11 cellular contexts compared by ENCODE assay signal in the genomic region with DNA sequence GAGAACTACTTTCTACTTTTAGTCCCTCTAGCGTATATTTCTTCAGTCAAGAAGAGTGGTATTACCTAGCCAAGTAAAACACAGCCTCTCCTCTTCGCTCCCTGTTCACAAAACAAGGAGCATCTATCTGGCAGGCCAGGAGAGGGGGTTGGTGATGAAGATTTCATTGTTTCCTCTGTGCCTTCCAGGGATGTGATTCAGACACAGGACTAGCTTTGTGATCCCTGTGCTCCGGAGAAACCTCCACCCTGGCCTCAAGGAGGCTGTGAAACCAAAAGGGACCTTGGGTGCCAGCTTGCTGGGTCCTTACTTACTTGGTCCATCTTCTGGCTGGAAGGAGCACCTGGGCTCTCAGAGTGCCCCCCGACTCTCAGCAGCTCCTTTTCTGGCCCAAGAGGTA. TPM values are rescaled to one million over a fixed set of nuclear protein-coding genes. Genes with fewer than 3 reads are reported as not detected.
A peak's percentile ranks its signal among the peaks of the same experiment; 100 is the strongest.
DNase-seq lines count a peak whose midpoint lies in the region; ATAC-seq lines count a peak whose summit lies in the region.
"Had no signal": no experiment of that assay in that cellular context is flagged by ENCODE, and none has a peak within 500 bp of the region (broad histone marks: within the 10 kb centered on the region; RNA-seq: fewer than 3 reads in every experiment).

No MANE protein-coding gene starts in this region.

- peaks cover 39% of the 10 kb centered on the region for H3K4me1 ChIP-seq in rectal smooth muscle tissue (ENCODE audit: control insufficient read depth, insufficient read depth, low read length)

- peak; percentile 54 for DNase-seq in EH (ENCODE audit: low read depth)
- DNase-seq in activated CD4-positive, alpha-beta memory T cell treated with anti-CD3 and anti-CD28 coated beads, Interleukin-2, amount 10 ng/mL, durations not matched to agents 7 days and 5 days = peak; percentile 11
- peak; percentile 67 for DNase-seq in globus pallidus (ENCODE audit: low spot score)
- DNase-seq in central memory CD4-positive, alpha-beta T cell = no peak
- DNase-seq in NCI-H526 (lab: John Stamatoyannopoulos, UW) = no peak
- no peak for DNase-seq in NCI-H1092 (lab: John Stamatoyannopoulos, UW)
- DNase-seq: activated naive CD8-positive, alpha-beta T cell treated with anti-CD3 and anti-CD28 coated beads, Interleukin-2, amount 50 U/mL, for 24 hours; stimulated activated CD4-positive, alpha-beta T cell treated with anti-CD3 and anti-CD28 coated beads, Interleukin-15, amount 100 ng/mL, for 24 hours; T-helper 9 cell had no signal

- H3K4me1 Mint-ChIP-seq in activated CD4-positive, alpha-beta memory T cell treated with anti-CD3 and anti-CD28 coated beads, Interleukin-2, amount 10 ng/mL, durations not matched to agents 7 days and 5 days = peaks cover 4% of the 10 kb centered on the region

- H3K9me3 Mint-ChIP-seq in activated CD4-positive, alpha-beta memory T cell treated with anti-CD3 and anti-CD28 coated beads, Interleukin-2, amount 10 ng/mL, durations not matched to agents 7 days and 5 days = no peaks in the 10 kb centered on the region
- H3K9me3 Mint-ChIP-seq: activated naive CD8-positive, alpha-beta T cell treated with anti-CD3 and anti-CD28 coated beads, Interleukin-2, amount 50 U/mL, for 24 hours had no signal

- POLR2A ChIA-PET in activated CD4-positive, alpha-beta memory T cell treated with anti-CD3 and anti-CD28 coated beads, Interleukin-2, amount 10 ng/mL, durations not matched to agents 7 days and 5 days (lab: Charles Lee) = no interaction called here

- no peak overlapping the region for H3K9ac ChIP-seq in rectal smooth muscle tissue (ENCODE audit: low read length)

- H3K27me3 Mint-ChIP-seq in activated CD4-positive, alpha-beta memory T cell treated with anti-CD3 and anti-CD28 coated beads, Interleukin-2, amount 10 ng/mL, durations not matched to agents 7 days and 5 days = peaks cover 39% of the 10 kb centered on the region

- H3K4me3 ChIP-seq in rectal smooth muscle tissue (ENCODE audit: low read length) = no peak overlapping the region

- no peak overlapping the region for H3K4me3 Mint-ChIP-seq in activated CD4-positive, alpha-beta memory T cell treated with anti-CD3 and anti-CD28 coated beads, Interleukin-2, amount 10 ng/mL, durations not matched to agents 7 days and 5 days
- H3K4me3 Mint-ChIP-seq: activated naive CD8-positive, alpha-beta T cell treated with anti-CD3 and anti-CD28 coated beads, Interleukin-2, amount 50 U/mL, for 24 hours had no signal

- no peaks in the 10 kb centered on the region for H3K27me3 ChIP-seq in rectal smooth muscle tissue (ENCODE audit: control insufficient read depth, insufficient read depth, low read length)

- no peak for ATAC-seq in GM21786 (IDR thresholded peaks at IDR 0.05; ENCODE audit: unreplicated experiment)
- ATAC-seq: activated naive CD8-positive, alpha-beta T cell treated with anti-CD3 and anti-CD28 coated beads, Interleukin-2, amount 50 U/mL, for 24 hours had no signal

- peaks cover 17% of the 10 kb centered on the region for H3K36me3 ChIP-seq in rectal smooth muscle tissue (ENCODE audit: control insufficient read depth, insufficient read depth, low read length)

- H3K36me3 Mint-ChIP-seq in activated CD4-positive, alpha-beta memory T cell treated with anti-CD3 and anti-CD28 coated beads, Interleukin-2, amount 10 ng/mL, durations not matched to agents 7 days and 5 days (ENCODE audit: low read depth) = no peaks in the 10 kb centered on the region

- peak overlapping the region; percentile 99 for H3K27ac ChIP-seq in rectal smooth muscle tissue (ENCODE audit: low read depth, low read length)

- CTCF ChIA-PET in activated CD4-positive, alpha-beta memory T cell treated with anti-CD3 and anti-CD28 coated beads, Interleukin-2, amount 10 ng/mL, durations not matched to agents 7 days and 5 days (lab: Charles Lee) = interaction anchor here (1.0 to 2.7 kb wide), 3 partner anchors 13 to 199 kb away, joined by 3 to 13 read pairs (median 3); a partner anchor contains a TSS

- H3K27ac Mint-ChIP-seq in activated CD4-positive, alpha-beta memory T cell treated with anti-CD3 and anti-CD28 coated beads, Interleukin-2, amount 10 ng/mL, durations not matched to agents 7 days and 5 days = no peak overlapping the region
- H3K27ac Mint-ChIP-seq: activated naive CD8-positive, alpha-beta T cell treated with anti-CD3 and anti-CD28 coated beads, Interleukin-2, amount 50 U/mL, for 24 hours had no signal

RNA-seq across cellular contexts. Expression of a gene that starts 5.7 kb away (rescaled TPM):
- total RNA-seq in activated CD4-positive, alpha-beta memory T cell treated with anti-CD3 and anti-CD28 coated beads, Interleukin-2, amount 10 ng/mL, durations not matched to agents 7 days and 5 days = 10 to 100 TPM; 14.0 to 14.4 TPM

Comparison
In these comparisons a context has a peak if more than half of its experiments do, and no peak if none do; other contexts are left out.
1. DNase-seq: peak in EH (single experiment), activated CD4-positive, alpha-beta memory T cell treated with anti-CD3 and anti-CD28 coated beads, Interleukin-2, amount 10 ng/mL, durations not matched to agents 7 days and 5 days (single experiment) and globus pallidus (single experiment); none in central memory CD4-positive, alpha-beta T cell (single experiment), NCI-H526 (0 of 2) and NCI-H1092 (single experiment).